Comparison of ENCODE assay signal across 8 cellular contexts in genomic region chr4:118270492-118270891, GRCh38.
DNase-seq lines count a peak whose midpoint lies in the region; ATAC-seq and TF ChIP-seq lines count a peak whose summit lies in the region.

No MANE protein-coding gene starts in this region.

- H3K4me1 Mint-ChIP-seq in activated CD4-positive, alpha-beta T cell treated with anti-CD3 and anti-CD28 coated beads, Interleukin-2, amount 10 ng/mL, durations not matched to agents 7 days and 5 days: peaks cover 3% of the 10 kb centered on the region

- H3K4me1 ChIP-seq in lower lobe of right lung: no peaks in the 10 kb centered on the region

- H3K27me3 ChIP-seq in lower lobe of right lung (ENCODE audit: low read depth): no peaks in the 10 kb centered on the region

- POLR2A ChIA-PET in activated CD4-positive, alpha-beta T cell treated with anti-CD3 and anti-CD28 coated beads, Interleukin-2, amount 10 ng/mL, durations not matched to agents 7 days and 5 days (lab: Charles Lee): no interaction called here

- ATAC-seq in HG02798 (IDR thresholded peaks at IDR 0.05; ENCODE audit: poor library complexity, unreplicated experiment): peak; percentile 65
- peak in 1 of 2 donors; percentile 47 for ATAC-seq in lower lobe of right lung

- H3K9me3 ChIP-seq in lower lobe of right lung: no peaks in the 10 kb centered on the region

- intact Hi-C loops in lower lobe of right lung (cut with DNase I): no loop called here

- peak; percentile 59 for TF ChIP-seq CTCF in lower lobe of right lung (IDR thresholded peaks at IDR 0.05)

- H3K4me3 ChIP-seq in lower lobe of right lung: no peak overlapping the region

- no peaks in the 10 kb centered on the region for H3K9me3 Mint-ChIP-seq in activated CD4-positive, alpha-beta T cell treated with anti-CD3 and anti-CD28 coated beads, Interleukin-2, amount 10 ng/mL, durations not matched to agents 7 days and 5 days

- H3K27ac ChIP-seq in lower lobe of right lung: no peak overlapping the region

- no peaks in the 10 kb centered on the region for H3K36me3 Mint-ChIP-seq in activated CD4-positive, alpha-beta T cell treated with anti-CD3 and anti-CD28 coated beads, Interleukin-2, amount 10 ng/mL, durations not matched to agents 7 days and 5 days (ENCODE audit: low read depth)

- CTCF ChIA-PET in activated CD4-positive, alpha-beta T cell treated with anti-CD3 and anti-CD28 coated beads, Interleukin-2, amount 10 ng/mL, durations not matched to agents 7 days and 5 days (lab: Charles Lee): no interaction called here

- no peak overlapping the region for H3K4me3 Mint-ChIP-seq in activated CD4-positive, alpha-beta T cell treated with anti-CD3 and anti-CD28 coated beads, Interleukin-2, amount 10 ng/mL, durations not matched to agents 7 days and 5 days

- in situ Hi-C loops in T47D (cut with HindIII; ENCODE audit: low pct_unique_long_range_greater_than_20kb, low sequenced_read_pairs): no loop called here

- no peak overlapping the region for H3K27ac Mint-ChIP-seq in activated CD4-positive, alpha-beta T cell treated with anti-CD3 and anti-CD28 coated beads, Interleukin-2, amount 10 ng/mL, durations not matched to agents 7 days and 5 days

- H3K27me3 Mint-ChIP-seq in activated CD4-positive, alpha-beta T cell treated with anti-CD3 and anti-CD28 coated beads, Interleukin-2, amount 10 ng/mL, durations not matched to agents 7 days and 5 days: peaks cover 2% of the 10 kb centered on the region

- peak; percentile 25 for DNase-seq in activated CD4-positive, alpha-beta T cell treated with anti-CD3 and anti-CD28 coated beads, Interleukin-2, amount 10 ng/mL, durations not matched to agents 7 days and 5 days
- no peak for DNase-seq in activated CD4-positive, alpha-beta T cell treated with anti-CD3 and anti-CD28 coated beads for 48 hours
- peak; percentile 61 for DNase-seq in NCI-H2227 (lab: John Stamatoyannopoulos, UW; ENCODE audit: unreplicated experiment)
- DNase-seq in T47D (ENCODE audit: low read depth in 1 of 2, low spot score in 1 of 2): peak; percentile 36 to 49
- DNase-seq in lower lobe of right lung: no peak
- DNase-seq in stimulated activated CD4-positive, alpha-beta T cell treated with anti-CD3 and anti-CD28 coated beads, Interleukin-12 subunit alpha, Interleukin-12 subunit beta, amount 100 ng/mL, for 4 hours: no peak
- DNase-seq in stimulated activated CD4-positive, alpha-beta T cell treated with anti-CD3 and anti-CD28 coated beads, Interleukin-4, amount 100 ng/mL, for 1 hour: no peak

- no peaks in the 10 kb centered on the region for H3K36me3 ChIP-seq in lower lobe of right lung

Comparison
In these comparisons a context has a peak if more than half of its experiments do, and no peak if none do; other contexts are left out.
1. DNase-seq: peak in activated CD4-positive, alpha-beta T cell treated with anti-CD3 and anti-CD28 coated beads, Interleukin-2, amount 10 ng/mL, durations not matched to agents 7 days and 5 days (single experiment), NCI-H2227 (single experiment) and T47D (2 of 2); none in activated CD4-positive, alpha-beta T cell treated with anti-CD3 and anti-CD28 coated beads for 48 hours (single experiment), lower lobe of right lung (single experiment), stimulated activated CD4-positive, alpha-beta T cell treated with anti-CD3 and anti-CD28 coated beads, Interleukin-12 subunit alpha, Interleukin-12 subunit beta, amount 100 ng/mL, for 4 hours (single experiment) and stimulated activated CD4-positive, alpha-beta T cell treated with anti-CD3 and anti-CD28 coated beads, Interleukin-4, amount 100 ng/mL, for 1 hour (single experiment).